Comparison of ENCODE assay signal across 25 cellular contexts in the genomic region with DNA sequence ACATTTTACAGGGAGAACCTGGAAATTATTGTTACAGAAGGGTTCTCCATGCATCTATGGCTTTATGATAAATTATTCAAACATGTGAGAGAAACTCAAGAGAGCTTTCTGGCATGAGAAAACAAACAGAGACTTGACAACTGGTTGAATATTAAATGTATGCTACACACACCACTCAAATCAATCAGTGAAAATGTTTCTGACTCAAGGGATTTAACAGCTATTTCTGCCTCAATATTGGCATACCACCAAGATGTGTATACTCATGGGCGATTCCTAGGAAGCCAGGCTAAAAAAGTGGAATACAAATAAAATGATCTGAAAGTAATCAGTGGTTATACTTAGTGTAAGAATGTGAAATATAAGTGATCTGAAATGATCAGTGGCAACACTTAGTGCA. TPM values are rescaled to one million over a fixed set of nuclear protein-coding genes. Genes with fewer than 3 reads are reported as not detected.
"Had no signal": no experiment of that assay in that cellular context is flagged by ENCODE, and none has a peak within 500 bp of the region (broad histone marks: within the 10 kb centered on the region; RNA-seq: fewer than 3 reads in every experiment).

No MANE protein-coding gene starts in this region.

- DNase-seq: activated B cell treated with CpG ODN at 0.5 μM for 24 hours; activated CD4-positive, alpha-beta memory T cell treated with anti-CD3 and anti-CD28 coated beads for 36 hours; activated CD4-positive, alpha-beta T cell treated with anti-CD3 and anti-CD28 coated beads for 1 hour; activated CD4-positive, alpha-beta T cell treated with anti-CD3 and anti-CD28 coated beads, Interleukin-2, amount 10 ng/mL, durations not matched to agents 24 days and 14 days; activated CD8-positive, alpha-beta memory T cell treated with anti-CD3 and anti-CD28 coated beads for 24 hours; activated gamma-delta T cell; activated naive CD4-positive, alpha-beta T cell treated with anti-CD3 and anti-CD28 coated beads for 36 hours; activated T-cell treated with anti-CD3 and anti-CD28 coated beads, Interleukin-2, amount 50 U/mL, for 4 hours; brain microvascular endothelial cell; Kasumi-1; KBM-7; NCI-H1092; NCI-H1694 treated with DMSO at 0.1 percent for 48 hours; NCI-H2029 treated with DMSO at 0.1 percent for 48 hours; NCI-H446 treated with DMSO at 0.1 percent for 48 hours; NCI-H526 treated with DMSO at 0.1 percent for 48 hours; NCI-H82; RPMI8226; T-cell; T-helper 2 cell; T1000 had no signal

RNA-seq across cellular contexts. Expression of a gene that starts 15.8 kb away (rescaled TPM):
- total RNA-seq: activated B cell treated with CpG ODN at 0.5 μM for 24 hours; activated CD4-positive, alpha-beta memory T cell treated with anti-CD3 and anti-CD28 coated beads for 36 hours; activated CD4-positive, alpha-beta T cell treated with anti-CD3 and anti-CD28 coated beads, Interleukin-2, amount 10 ng/mL, durations not matched to agents 24 days and 14 days; activated naive CD4-positive, alpha-beta T cell treated with anti-CD3 and anti-CD28 coated beads for 36 hours; activated T-cell treated with anti-CD3 and anti-CD28 coated beads, Interleukin-2, amount 50 U/mL, for 4 hours; cardiac muscle cell; M059J; OCI-LY7; Right ventricle myocardium inferior; T-cell had no signal
- polyA plus RNA-seq: cardiac muscle cell had no signal

RNA-seq across cellular contexts. Expression of a gene that starts 16.8 kb away (rescaled TPM):
- total RNA-seq: activated B cell treated with CpG ODN at 0.5 μM for 24 hours; activated CD4-positive, alpha-beta memory T cell treated with anti-CD3 and anti-CD28 coated beads for 36 hours; activated CD4-positive, alpha-beta T cell treated with anti-CD3 and anti-CD28 coated beads, Interleukin-2, amount 10 ng/mL, durations not matched to agents 24 days and 14 days; activated naive CD4-positive, alpha-beta T cell treated with anti-CD3 and anti-CD28 coated beads for 36 hours; activated T-cell treated with anti-CD3 and anti-CD28 coated beads, Interleukin-2, amount 50 U/mL, for 4 hours; cardiac muscle cell; M059J; OCI-LY7; Right ventricle myocardium inferior; T-cell had no signal
- polyA plus RNA-seq: cardiac muscle cell had no signal

RNA-seq across cellular contexts. Expression of a gene that starts 37.7 kb away (rescaled TPM):
- total RNA-seq: activated B cell treated with CpG ODN at 0.5 μM for 24 hours; activated CD4-positive, alpha-beta memory T cell treated with anti-CD3 and anti-CD28 coated beads for 36 hours; activated CD4-positive, alpha-beta T cell treated with anti-CD3 and anti-CD28 coated beads, Interleukin-2, amount 10 ng/mL, durations not matched to agents 24 days and 14 days; activated naive CD4-positive, alpha-beta T cell treated with anti-CD3 and anti-CD28 coated beads for 36 hours; activated T-cell treated with anti-CD3 and anti-CD28 coated beads, Interleukin-2, amount 50 U/mL, for 4 hours; cardiac muscle cell; M059J; OCI-LY7; Right ventricle myocardium inferior; T-cell had no signal
- polyA plus RNA-seq: cardiac muscle cell had no signal

RNA-seq across cellular contexts. Expression of a gene that starts 44.7 kb away (rescaled TPM):
- total RNA-seq: activated B cell treated with CpG ODN at 0.5 μM for 24 hours; activated CD4-positive, alpha-beta memory T cell treated with anti-CD3 and anti-CD28 coated beads for 36 hours; activated CD4-positive, alpha-beta T cell treated with anti-CD3 and anti-CD28 coated beads, Interleukin-2, amount 10 ng/mL, durations not matched to agents 24 days and 14 days; activated naive CD4-positive, alpha-beta T cell treated with anti-CD3 and anti-CD28 coated beads for 36 hours; activated T-cell treated with anti-CD3 and anti-CD28 coated beads, Interleukin-2, amount 50 U/mL, for 4 hours; cardiac muscle cell; M059J; OCI-LY7; Right ventricle myocardium inferior; T-cell had no signal
- polyA plus RNA-seq: cardiac muscle cell had no signal

RNA-seq across cellular contexts. Expression of a gene that starts 53.3 kb away (rescaled TPM):
- total RNA-seq: activated B cell treated with CpG ODN at 0.5 μM for 24 hours; activated CD4-positive, alpha-beta memory T cell treated with anti-CD3 and anti-CD28 coated beads for 36 hours; activated CD4-positive, alpha-beta T cell treated with anti-CD3 and anti-CD28 coated beads, Interleukin-2, amount 10 ng/mL, durations not matched to agents 24 days and 14 days; activated naive CD4-positive, alpha-beta T cell treated with anti-CD3 and anti-CD28 coated beads for 36 hours; activated T-cell treated with anti-CD3 and anti-CD28 coated beads, Interleukin-2, amount 50 U/mL, for 4 hours; cardiac muscle cell; M059J; OCI-LY7; Right ventricle myocardium inferior; T-cell had no signal
- polyA plus RNA-seq: cardiac muscle cell had no signal
